In the genomic region with DNA sequence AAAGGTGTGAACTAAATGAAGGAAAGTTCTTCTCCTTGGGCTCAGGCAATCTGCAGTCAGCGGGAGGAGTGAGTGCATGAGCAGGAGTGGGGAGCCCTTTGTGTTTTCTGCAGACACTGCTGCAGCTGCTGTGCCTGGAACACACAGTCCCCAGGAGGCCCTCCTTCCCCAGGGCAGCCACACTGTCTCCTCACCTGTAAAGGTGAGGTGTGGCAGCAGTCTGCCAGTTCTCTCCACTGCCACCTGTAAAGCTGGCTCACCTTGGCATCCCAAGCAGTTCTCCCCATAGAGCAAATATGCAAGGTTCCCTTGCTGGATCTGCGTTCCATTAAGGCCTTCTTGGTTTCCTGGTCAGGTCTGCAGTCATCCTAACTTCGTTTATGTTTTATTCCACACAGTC, we compare ENCODE assay signal across 34 cellular contexts. TPM values are rescaled to one million over a fixed set of nuclear protein-coding genes. Genes with fewer than 3 reads are reported as not detected.
"Had no signal": no experiment of that assay in that cellular context is flagged by ENCODE, and none has a peak within 500 bp of the region (broad histone marks: within the 10 kb centered on the region; RNA-seq: fewer than 3 reads in every experiment).

No MANE protein-coding gene starts in this region.

- H3K27me3 ChIP-seq: body of pancreas had no signal

- ATAC-seq: activated naive CD4-positive, alpha-beta T cell treated with anti-CD3 and anti-CD28 coated beads, Interleukin-2, amount 50 U/mL, for 72 hours; activated T-cell treated with anti-CD3 and anti-CD28 coated beads, Interleukin-2, amount 50 U/mL, for 4 hours; body of pancreas had no signal

- DNase-seq: activated B cell treated with CpG ODN at 0.5 μM for 24 hours; activated CD4-positive, alpha-beta memory T cell treated with anti-CD3 and anti-CD28 coated beads for 36 hours; activated CD4-positive, alpha-beta T cell treated with anti-CD3 and anti-CD28 coated beads for 4 hours; activated CD4-positive, alpha-beta T cell treated with anti-CD3 and anti-CD28 coated beads, Interleukin-2, amount 50 U/mL, for 1 hour; activated CD4-positive, CD25-positive, alpha-beta regulatory T cell treated with anti-CD3 and anti-CD28 coated beads, Interleukin-2, amount 50 U/mL, for 72 hours; activated CD8-positive, alpha-beta memory T cell treated with anti-CD3 and anti-CD28 coated beads, Interleukin-2, amount 50 U/mL, for 4 hours; activated gamma-delta T cell treated with Interleukin-2 at 50 U/mL for 16 hours; activated naive CD4-positive, alpha-beta T cell treated with anti-CD3 and anti-CD28 coated beads for 36 hours; activated T-cell treated with anti-CD3 and anti-CD28 coated beads for 4 hours; activated T-cell treated with anti-CD3 and anti-CD28 coated beads, Interleukin-2, amount 50 U/mL, for 4 hours; adrenal gland; body of pancreas; Kasumi-1; MG63; NCI-H1092; NCI-H1436 treated with DMSO at 0.1 percent for 48 hours; NCI-H1694 treated with DMSO at 0.1 percent for 48 hours; NCI-H2029; NCI-H226; NCI-H446 treated with DMSO at 0.1 percent for 48 hours; NCI-H524; NCI-H69; NK-92 treated with Interleukin-12 subunit alpha and Interleukin-12 subunit beta, amount 100 ng/mL, for 24 hours; OCI-M1; Right ventricle myocardium superior; SW 1271; T-helper 1 cell; T-helper 2 cell; T-helper 9 cell had no signal

- H3K36me3 ChIP-seq: adrenal gland, breast epithelium, MG63 had no signal

- H3K4me1 ChIP-seq: breast epithelium had no signal

- H3K4me3 ChIP-seq: adrenal gland, body of pancreas, breast epithelium, MG63 had no signal

- H3K9me3 ChIP-seq: adrenal gland, body of pancreas, breast epithelium, MG63 had no signal

- H3K27ac ChIP-seq: adrenal gland, body of pancreas, breast epithelium, VCaP had no signal

RNA-seq across cellular contexts. Expression of a gene that starts 5.2 kb away (rescaled TPM):
- total RNA-seq: activated B cell treated with CpG ODN at 0.5 μM for 24 hours; activated CD4-positive, alpha-beta memory T cell treated with anti-CD3 and anti-CD28 coated beads for 36 hours; activated naive CD4-positive, alpha-beta T cell treated with anti-CD3 and anti-CD28 coated beads for 36 hours; activated naive CD4-positive, alpha-beta T cell treated with anti-CD3 and anti-CD28 coated beads, Interleukin-2, amount 50 U/mL, for 72 hours; activated T-cell treated with anti-CD3 and anti-CD28 coated beads, Interleukin-2, amount 50 U/mL, for 4 hours; activated T-helper 1 cell treated with anti-CD3 and anti-CD28 coated beads, Interleukin-12 subunit alpha, Interleukin-12 subunit beta, Interleukin-2, Interleukin-4 antibody, amounts not matched to agents 30 ng/mL and 10 ng/mL and 1 ng/mL, durations not matched to agents 14 hours and 24 hours and 36 hours; astrocyte; body of pancreas had no signal
